In the genomic region with DNA sequence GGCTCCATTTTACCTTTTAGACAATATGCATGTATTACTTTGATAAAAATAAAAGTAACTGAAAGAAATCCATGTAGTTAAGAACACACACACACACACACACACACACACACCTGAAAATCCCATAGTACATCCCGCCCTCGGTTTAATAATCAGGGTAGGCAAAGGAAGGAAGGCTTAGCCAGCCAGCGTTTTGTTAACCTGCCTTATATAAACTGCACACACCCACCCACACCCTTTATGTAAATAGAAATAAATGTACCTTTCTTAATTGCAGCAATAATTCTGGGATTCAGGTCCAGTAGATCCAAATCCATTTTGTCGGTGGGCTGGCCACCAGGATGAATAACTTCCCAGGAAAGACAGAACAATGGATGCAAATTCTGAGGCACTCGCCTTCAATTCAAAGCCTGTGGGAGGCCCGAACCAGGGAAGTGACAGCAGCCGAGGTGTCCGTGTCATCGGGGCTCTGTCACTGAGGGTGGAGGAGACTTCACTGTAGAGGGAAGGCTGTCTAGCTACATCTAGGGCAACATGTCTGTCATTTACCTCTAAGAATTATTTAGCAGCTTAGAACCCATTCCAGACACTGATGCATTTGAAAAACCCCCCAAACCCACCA, we compare ENCODE assay signal across 13 cellular contexts. TPM values are rescaled to one million over a fixed set of nuclear protein-coding genes. Genes with fewer than 3 reads are reported as not detected.
DNase-seq lines count a peak whose midpoint lies in the region; ATAC-seq and TF ChIP-seq lines count a peak whose summit lies in the region.
"Had no signal": no experiment of that assay in that cellular context is flagged by ENCODE, and none has a peak within 500 bp of the region (broad histone marks: within the 10 kb centered on the region; RNA-seq: fewer than 3 reads in every experiment).

No MANE protein-coding gene starts in this region.

- POLR2A ChIA-PET in PC-3 (lab: Charles Lee; ENCODE audit: unreplicated experiment), result interaction anchor here (0.8 kb wide), 1 partner anchor 156 kb away, joined by 19 read pairs; no protein-coding TSS in a partner anchor

- peak overlapping the region; percentile 23 to 71 (median 35); a peak in 3 of 7 replicates for H3K27ac Mint-ChIP-seq in H9
- H3K27ac Mint-ChIP-seq: activated T-helper 2 cell treated with anti-CD3 and anti-CD28 coated beads, Interferon-gamma antibody, Interleukin-2, Interleukin-4, amounts not matched to agents 10 μg/mL and 5 μg/mL and 100 μg/mL, durations not matched to agents 14 hours and 24 hours and 36 hours; CD4-positive, alpha-beta T cell had no signal

- no peak overlapping the region; a peak in 1 of 5 replicates for H3K4me3 Mint-ChIP-seq in H9
- H3K4me3 Mint-ChIP-seq: CD4-positive, alpha-beta T cell had no signal

- H3K9me3 Mint-ChIP-seq in H9, result no peaks in the 10 kb centered on the region; a peak in 2 of 5 replicates
- H3K9me3 Mint-ChIP-seq: activated T-helper 2 cell treated with anti-CD3 and anti-CD28 coated beads, Interferon-gamma antibody, Interleukin-2, Interleukin-4, amounts not matched to agents 10 μg/mL and 5 μg/mL and 100 μg/mL, durations not matched to agents 14 hours and 24 hours and 36 hours; CD4-positive, alpha-beta T cell had no signal

- WGBS in H9 (ENCODE audit: extremely low coverage, insufficient read length, low lambda C conversion rate), result no CpG with 5 or more reads among the region's 9 CpGs

- H2BK5ac ChIP-seq in H9 (ENCODE audit: insufficient read length, low read length), result no peak overlapping the region

- no peaks in the 10 kb centered on the region for H3F3A ChIP-seq in PC-3 (ENCODE audit: low read length, unreplicated experiment)

- no peak overlapping the region for H4K8ac ChIP-seq in H9 (replicated peaks; ENCODE audit: insufficient read length, low read depth, low read length)

- peaks cover 24 to 43% (median 30%) of the 10 kb centered on the region in 3 experiments; a peak in 6 of 7 replicates for H3K36me3 Mint-ChIP-seq in H9 (ENCODE audit: insufficient read depth in 1 of 3, low read depth in 3 of 3)

- H3K4me2 ChIP-seq in H9 (ENCODE audit: insufficient read depth, insufficient read length, low read length) (no peak overlapping the region), PC-3 (ENCODE audit: low read length) (peak overlapping the region; percentile 37), skeletal muscle satellite cell (ENCODE audit: low read length) (peak overlapping the region; percentile 84)

- no peaks in the 10 kb centered on the region for H3K9me2 ChIP-seq in PC-3 (replicated peaks; ENCODE audit: low read length)

- H3K36me3 ChIP-seq in PC-3 (ENCODE audit: low read depth, low read length) (peaks cover 20% of the 10 kb centered on the region; the same call in 1 of the 2 replicates), skeletal muscle satellite cell (ENCODE audit: insufficient read depth, low read length) (peaks cover 35% of the 10 kb centered on the region)

- H2BK120ac ChIP-seq in H9 (ENCODE audit: low read depth, low read length, poor library complexity, severe bottlenecking), result no peak overlapping the region

- no peak overlapping the region for H4K5ac ChIP-seq in H9 (ENCODE audit: insufficient read length, low read depth, low read length)

- H3K23ac ChIP-seq in H9 (ENCODE audit: insufficient read length, low read depth, low read length), result no peak overlapping the region

- H3K23me2 ChIP-seq in H9 (ENCODE audit: insufficient read length, low read depth, low read length, poor library complexity, severe bottlenecking), result no peaks in the 10 kb centered on the region

- H2BK15ac ChIP-seq in H9 (ENCODE audit: low read depth, low read length), result no peak overlapping the region

- H3K4me1 Mint-ChIP-seq in H9, result peaks cover 22 to 23% of the 10 kb centered on the region in 2 experiments

- H3K79me1 ChIP-seq in H9 (ENCODE audit: insufficient read depth, low read depth, low read length, poor library complexity, severe bottlenecking), result no peaks in the 10 kb centered on the region

- H3K27me3 Mint-ChIP-seq in H9 (ENCODE audit: low read depth), result no peaks in the 10 kb centered on the region; the same call in 1 of the 2 replicates
- H3K27me3 Mint-ChIP-seq: CD4-positive, alpha-beta T cell had no signal

- H2BK20ac ChIP-seq in H9 (ENCODE audit: low read depth, low read length, poor library complexity, severe bottlenecking), result no peak overlapping the region

- H3K4me1 ChIP-seq in H9 (ENCODE audit: insufficient read depth, low read length), result peaks cover 3% of the 10 kb centered on the region; the same call in 1 of the 2 replicates
- peaks cover 41% of the 10 kb centered on the region for H3K4me1 ChIP-seq in PC-3 (ENCODE audit: insufficient read depth, low read length)
- H3K4me1 ChIP-seq in skeletal muscle satellite cell (ENCODE audit: control insufficient read depth, insufficient read depth, low read length), result peaks cover 49% of the 10 kb centered on the region

- H3K56ac ChIP-seq in H9 (ENCODE audit: insufficient read length, low read depth, low read length), result no peak overlapping the region

- no peaks in the 10 kb centered on the region for H3K9me3 ChIP-seq in H9 (ENCODE audit: control insufficient read depth, low read depth, low read length)
- H3K9me3 ChIP-seq in PC-3 (ENCODE audit: low read length), result no peaks in the 10 kb centered on the region
- H3K9me3 ChIP-seq in skeletal muscle satellite cell (replicated peaks; ENCODE audit: low read length), result no peaks in the 10 kb centered on the region

- H2AFZ ChIP-seq in H9 (ENCODE audit: low read length), result no peak overlapping the region
- H2AFZ ChIP-seq in PC-3 (ENCODE audit: low read length), result no peak overlapping the region

- CTCF ChIA-PET in PC-3 (lab: Charles Lee), result no interaction called here

- H2BK12ac ChIP-seq in H9 (ENCODE audit: insufficient read length, low read depth, low read length), result no peak overlapping the region

- H3K27ac ChIP-seq in H9 (ENCODE audit: insufficient read length, low read depth, low read length), result no peak overlapping the region
- peak overlapping the region; percentile 49 for H3K27ac ChIP-seq in PC-3 (ENCODE audit: low read length)

- H3K79me2 ChIP-seq in H9 (ENCODE audit: insufficient read depth, low read length) (no peaks in the 10 kb centered on the region), PC-3 (ENCODE audit: low read length) (peaks cover 38% of the 10 kb centered on the region)

- TF ChIP-seq CTCF in H9 (conservative IDR thresholded peaks at IDR 0.05), result no peak
- TF ChIP-seq CTCF in PC-3 (conservative IDR thresholded peaks at IDR 0.05; ENCODE audit: low read depth, low read length), result no peak
- TF ChIP-seq CTCF in epithelial cell of esophagus (IDR thresholded peaks at IDR 0.05; ENCODE audit: insufficient read depth, low read depth, low read length, missing control alignments), result no peak

- H3K4me3 ChIP-seq in PC-3 (ENCODE audit: low read length), result 0 out of 2 replicates have a peak overlapping the region, but pooled peaks have one; percentile 5
- no peak overlapping the region for H3K4me3 ChIP-seq in epithelial cell of esophagus (ENCODE audit: low read length)
- no peak overlapping the region for H3K4me3 ChIP-seq in skeletal muscle satellite cell (ENCODE audit: low read length)

- intact Hi-C loops in PC-3 (cut with micrococcal nuclease), result loop anchor here (10.0 kb wide), 1 partner anchor 136 kb away; no protein-coding TSS in a partner anchor

- DNase-seq in H9 (no peak), PC-3 (peak; percentile 31), epithelial cell of esophagus (ENCODE audit: low read depth) (peak; percentile 39)
- DNase-seq: activated CD4-positive, CD25-positive, alpha-beta regulatory T cell treated with anti-CD3 and anti-CD28 coated beads, Interleukin-2, amount 50 U/mL, for 72 hours; CD4-positive, alpha-beta T cell; NCI-H1092 treated with DMSO at 0.1 percent for 48 hours; stimulated activated CD4-positive, alpha-beta T cell treated with anti-CD3 and anti-CD28 coated beads, Interleukin-4, amount 100 ng/mL, for 24 hours; stimulated activated naive CD8-positive, alpha-beta T cell treated with anti-CD3 and anti-CD28 coated beads, Interleukin-15, Interleukin-2, amounts not matched to agents 100 U/mL and 50 U/mL, for 24 hours had no signal

- no peak overlapping the region for H2AK5ac ChIP-seq in H9 (ENCODE audit: insufficient read length, low read length)

- no peaks in the 10 kb centered on the region for H4K20me1 ChIP-seq in H9 (ENCODE audit: control insufficient read depth, insufficient read depth, insufficient read length)
- H4K20me1 ChIP-seq in PC-3 (ENCODE audit: low read length), result no peaks in the 10 kb centered on the region

- H3K27me3 ChIP-seq in H9 (ENCODE audit: insufficient read depth, low read length) (no peaks in the 10 kb centered on the region), PC-3 (ENCODE audit: low read length) (no peaks in the 10 kb centered on the region), skeletal muscle satellite cell (ENCODE audit: control insufficient read depth, insufficient read depth, low read length) (no peaks in the 10 kb centered on the region)

- ATAC-seq in PC-3 (no peak), GM19467 (IDR thresholded peaks at IDR 0.05; ENCODE audit: unreplicated experiment) (no peak), HG02840 (IDR thresholded peaks at IDR 0.05; ENCODE audit: low FRiP score, unreplicated experiment) (no peak), HG03432 (IDR thresholded peaks at IDR 0.05; ENCODE audit: unreplicated experiment) (no peak)
- ATAC-seq: stimulated activated naive CD8-positive, alpha-beta T cell treated with anti-CD3 and anti-CD28 coated beads, Interleukin-15, Interleukin-2, amounts not matched to agents 100 U/mL and 50 U/mL, for 24 hours had no signal

- H3K14ac ChIP-seq in H9 (ENCODE audit: insufficient read depth, low read length), result no peak overlapping the region

- TSS peak; percentile 25 for BruUV-seq in PC-3 (replicated peaks; lab: Mats Ljungman, UMichigan)

- no peak overlapping the region for H3T11ph ChIP-seq in H9 (ENCODE audit: low read length)

- H3K18ac ChIP-seq in H9 (ENCODE audit: insufficient read length, low read depth, low read length), result no peak overlapping the region

- H4K91ac ChIP-seq in H9 (ENCODE audit: insufficient read length, low read depth, low read length), result no peak overlapping the region

- H3K4ac ChIP-seq in H9 (ENCODE audit: low read depth, low read length), result no peak overlapping the region

- no peak overlapping the region for H3K9ac ChIP-seq in H9 (ENCODE audit: extremely low read depth, insufficient read length, low read length)
- H3K9ac ChIP-seq in PC-3 (ENCODE audit: low read length), result no peak overlapping the region
- peak overlapping the region; percentile 44 for H3K9ac ChIP-seq in skeletal muscle satellite cell (ENCODE audit: low read depth, low read length)

RNA-seq across cellular contexts. Expression of a gene that starts 4.4 kb away (rescaled TPM):
- 42.6 and 45.3 TPM in 2 replicates for total RNA-seq in H9 (2021)
- 61.3 and 80.3 TPM in 2 replicates for total RNA-seq in PC-3 (2014; rRNA removed)
- total RNA-seq in skeletal muscle satellite cell (2012; rRNA removed), result 13.7 and 15.9 TPM in 2 replicates

RNA-seq across cellular contexts. Expression of a gene that starts 4.7 kb away (rescaled TPM):
- 49.7 and 50.5 TPM in 2 replicates for total RNA-seq in H9 (2021)
- total RNA-seq in PC-3 (2014; rRNA removed), result 47.2 and 50.1 TPM in 2 replicates
- total RNA-seq in skeletal muscle satellite cell (2012; rRNA removed), result 33.0 and 34.5 TPM in 2 replicates
